11 cellular contexts compared by ENCODE assay signal in the genomic region with DNA sequence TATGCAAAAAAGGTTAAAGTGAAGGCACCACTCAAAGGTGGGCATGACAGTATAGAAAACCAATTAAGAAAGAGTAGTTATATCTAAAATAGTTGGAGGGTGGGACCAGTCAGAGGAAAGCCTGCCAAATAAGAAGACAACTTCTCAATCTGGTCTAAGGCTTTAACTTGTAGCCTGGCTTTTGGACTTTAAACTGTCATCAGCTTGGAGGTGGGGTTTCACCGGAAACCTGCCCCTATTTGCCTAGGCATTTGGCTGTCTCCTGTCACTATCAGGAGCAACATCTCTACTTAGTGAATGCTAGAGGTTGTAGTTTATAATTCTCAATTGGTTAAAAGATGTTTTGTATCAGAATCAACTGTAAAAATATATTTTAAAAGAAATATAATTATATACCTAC.
"Had no signal": no experiment of that assay in that cellular context is flagged by ENCODE, and none has a peak within 500 bp of the region (broad histone marks: within the 10 kb centered on the region; RNA-seq: fewer than 3 reads in every experiment).

No MANE protein-coding gene starts in this region.

- H3K36me3 ChIP-seq: HAP-1 had no signal

- H3K4me1 ChIP-seq: HAP-1 had no signal

- FAIRE-seq: H1, H54 had no signal

- DNase-seq: GM23248, GOT3, H7, H9, HCEC 1CT, HFFc6 had no signal

- H3K9ac ChIP-seq: GM23248 had no signal

- H3K9me3 ChIP-seq: HAP-1 had no signal

- H3K4me3 ChIP-seq: GM23248, GM23338, HAP-1 had no signal

- H2AFZ ChIP-seq: GM23248, GM23338 had no signal

- ATAC-seq: GM23338, HCT116 had no signal

- H3K4me2 ChIP-seq: GM23338 had no signal

- H3K27ac ChIP-seq: GM23248 had no signal
